ENCODE assay signal across 8 cellular contexts in genomic region chr19:17448190-17448967, GRCh38. TPM values are rescaled to one million over a fixed set of nuclear protein-coding genes. Genes with fewer than 3 reads are reported as not detected.
A peak's percentile ranks its signal among the peaks of the same experiment; 100 is the strongest.
DNase-seq lines count a peak whose midpoint lies in the region; ATAC-seq and TF ChIP-seq lines count a peak whose summit lies in the region.

Gene TMEM221, minus strand, starts transcription at chr19:17448668. Its CDS starts 206 bp downstream, at chr19:17448462.

- H3K27ac Mint-ChIP-seq in activated CD8-positive, alpha-beta T cell treated with anti-CD3 and anti-CD28 coated beads, Interleukin-2, amount 10 ng/mL, durations not matched to agents 7 days and 5 days = no peak within 1 kb of the TSS
- peak within 1 kb of the TSS; percentile 57 for H3K27ac Mint-ChIP-seq in neural crest cell (ENCODE audit: unreplicated experiment)

- no peak within 1 kb of the TSS for H3K27ac ChIP-seq in urinary bladder (ENCODE audit: low read depth)

- H3K4me3 Mint-ChIP-seq in activated CD8-positive, alpha-beta T cell treated with anti-CD3 and anti-CD28 coated beads, Interleukin-2, amount 10 ng/mL, durations not matched to agents 7 days and 5 days = no peak within 1 kb of the TSS
- H3K4me3 Mint-ChIP-seq in neural crest cell = peak within 1 kb of the TSS; percentile 49

- CTCF ChIA-PET in activated CD8-positive, alpha-beta T cell treated with anti-CD3 and anti-CD28 coated beads, Interleukin-2, amount 10 ng/mL, durations not matched to agents 7 days and 5 days (lab: Charles Lee) = interaction anchor here (0.7 to 1.6 kb wide), 7 partner anchors 9 to 43 kb away, joined by 3 to 4 read pairs (median 3); partner anchors contain the start of genes BST2 and NXNL1

- peaks cover 20% of the 10 kb centered on the region for H3K27me3 Mint-ChIP-seq in activated CD8-positive, alpha-beta T cell treated with anti-CD3 and anti-CD28 coated beads, Interleukin-2, amount 10 ng/mL, durations not matched to agents 7 days and 5 days (ENCODE audit: low read depth)
- H3K27me3 Mint-ChIP-seq in neural crest cell (ENCODE audit: low read depth) = peaks cover 36% of the 10 kb centered on the region

- H3K4me1 Mint-ChIP-seq in activated CD8-positive, alpha-beta T cell treated with anti-CD3 and anti-CD28 coated beads, Interleukin-2, amount 10 ng/mL, durations not matched to agents 7 days and 5 days (ENCODE audit: low read depth) = peaks cover 13% of the 10 kb centered on the region
- H3K4me1 Mint-ChIP-seq in neural crest cell = no peaks in the 10 kb centered on the region

- WGBS in urinary bladder = 1% methylated on average over 77 of the region's 77 CpGs

- TF ChIP-seq CTCF in epithelial cell of esophagus (IDR thresholded peaks at IDR 0.05; ENCODE audit: insufficient read depth, low read depth, low read length, missing control alignments) (peak; percentile 26), neural crest cell (conservative IDR thresholded peaks at IDR 0.05) (peak; percentile 64)

- no peaks in the 10 kb centered on the region for H3K36me3 Mint-ChIP-seq in activated CD8-positive, alpha-beta T cell treated with anti-CD3 and anti-CD28 coated beads, Interleukin-2, amount 10 ng/mL, durations not matched to agents 7 days and 5 days (ENCODE audit: low read depth)
- H3K36me3 Mint-ChIP-seq in neural crest cell (ENCODE audit: low read depth) = no peaks in the 10 kb centered on the region

- peak; percentile 81 for DNase-seq in D341Med (ENCODE audit: low spot score)
- peak; percentile 45 for DNase-seq in M059J (ENCODE audit: low read depth)
- DNase-seq in activated CD8-positive, alpha-beta T cell treated with anti-CD3 and anti-CD28 coated beads, Interleukin-2, amount 10 ng/mL, durations not matched to agents 7 days and 5 days = peak; percentile 60
- peak; percentile 27 for DNase-seq in epithelial cell of esophagus (ENCODE audit: low read depth)
- peak; percentile 58 for DNase-seq in neural crest cell (ENCODE audit: low read depth, low spot score)
- no peak for DNase-seq in cortex of kidney (lab: John Stamatoyannopoulos, UW)

- no peaks in the 10 kb centered on the region for H3K36me3 ChIP-seq in urinary bladder (ENCODE audit: insufficient read depth)

- H3K9me3 Mint-ChIP-seq in activated CD8-positive, alpha-beta T cell treated with anti-CD3 and anti-CD28 coated beads, Interleukin-2, amount 10 ng/mL, durations not matched to agents 7 days and 5 days (ENCODE audit: insufficient read depth) = no peaks in the 10 kb centered on the region
- no peaks in the 10 kb centered on the region for H3K9me3 Mint-ChIP-seq in neural crest cell

- H3K4me3 ChIP-seq in epithelial cell of esophagus (ENCODE audit: low read length) (peak within 1 kb of the TSS; percentile 35), urinary bladder (ENCODE audit: low read depth, low read length) (peak within 1 kb of the TSS; percentile 55)

- POLR2A ChIA-PET in activated CD8-positive, alpha-beta T cell treated with anti-CD3 and anti-CD28 coated beads, Interleukin-2, amount 10 ng/mL, durations not matched to agents 7 days and 5 days (lab: Charles Lee) = no interaction called here

- H3K4me1 ChIP-seq in urinary bladder (ENCODE audit: insufficient read depth) = no peaks in the 10 kb centered on the region

- ATAC-seq in activated CD8-positive, alpha-beta T cell treated with anti-CD3 and anti-CD28 coated beads, Interleukin-2, amount 10 ng/mL, durations not matched to agents 7 days and 5 days = peak; percentile 70
- ATAC-seq in GM18867 (IDR thresholded peaks at IDR 0.05; ENCODE audit: unreplicated experiment) = no peak

RNA-seq across cellular contexts. Expression of gene TMEM221, which starts in this region (rescaled TPM):
- total RNA-seq in M059J (2014; rRNA removed; shearing (Covaris generic)) = 0.25 TPM in 1 of 2 replicates, not detected in the other
- total RNA-seq in activated CD8-positive, alpha-beta T cell treated with anti-CD3 and anti-CD28 coated beads, Interleukin-2, amount 10 ng/mL, durations not matched to agents 7 days and 5 days = not detected
- total RNA-seq in neural crest cell (0.71 and 0.96 TPM in 2 replicates), urinary bladder (0.53 TPM)
- polyA plus RNA-seq in urinary bladder = 0.82 TPM

Comparison
In these comparisons a context has a peak if more than half of its experiments do, and no peak if none do; other contexts are left out.
1. Peak in DNase-seq in M059J; RNA of the gene not detected or under 1 TPM.
2. Peak in DNase-seq and ATAC-seq in activated CD8-positive, alpha-beta T cell treated with anti-CD3 and anti-CD28 coated beads, Interleukin-2, amount 10 ng/mL, durations not matched to agents 7 days and 5 days; RNA of the gene not detected or under 1 TPM.
3. Peak in DNase-seq in neural crest cell; RNA of the gene not detected or under 1 TPM.